ENCODE assay signal across 10 cellular contexts in the genomic region with DNA sequence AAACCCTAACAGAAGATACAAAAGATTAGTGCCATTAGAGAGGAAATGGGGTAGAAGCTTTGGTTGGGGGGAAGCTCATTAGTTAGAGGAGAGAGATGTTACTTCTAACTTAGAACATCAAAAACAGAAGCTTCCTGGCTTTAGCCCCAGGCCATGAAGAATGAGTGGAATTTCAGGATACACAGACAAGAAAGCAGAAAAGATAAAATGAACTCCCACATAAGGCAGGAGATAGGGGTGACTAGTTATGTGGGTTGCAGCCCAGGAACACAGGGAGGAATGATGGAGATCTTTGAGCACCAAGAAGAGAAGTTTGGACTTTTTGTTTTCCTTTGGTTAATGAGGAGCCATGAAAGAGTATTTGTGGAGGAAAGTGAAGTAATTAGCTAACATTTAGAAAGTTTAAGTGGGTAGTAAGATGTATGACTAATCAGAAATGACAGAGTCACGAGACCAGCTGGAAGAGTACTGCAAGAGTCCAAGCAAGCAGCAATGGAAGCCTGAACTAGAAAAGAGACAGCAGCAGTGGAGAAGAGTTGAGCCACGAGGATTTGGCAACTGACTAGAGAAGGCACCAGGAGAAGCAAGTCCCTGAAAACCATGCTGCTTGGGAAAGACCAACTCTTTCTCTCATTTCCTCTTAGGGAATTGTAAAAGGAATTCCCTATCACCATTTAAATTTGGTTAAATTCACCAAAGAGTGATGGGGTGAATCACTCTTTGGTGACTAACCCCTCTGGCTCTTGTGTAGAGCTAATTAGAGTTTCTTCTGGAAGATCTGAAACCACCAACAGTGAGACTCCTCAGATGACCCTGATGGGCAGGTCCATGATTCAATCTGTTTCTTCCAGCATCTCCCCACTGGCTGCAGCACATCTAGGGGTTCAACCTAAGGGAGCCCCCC.
DNase-seq lines count a peak whose midpoint lies in the region; ATAC-seq and TF ChIP-seq lines count a peak whose summit lies in the region.
"Had no signal": no experiment of that assay in that cellular context is flagged by ENCODE, and none has a peak within 500 bp of the region (broad histone marks: within the 10 kb centered on the region; RNA-seq: fewer than 3 reads in every experiment).

No MANE protein-coding gene starts in this region.

- TF ChIP-seq POLR2A in right lobe of liver (IDR thresholded peaks at IDR 0.05), result no peak

- WGBS in right lobe of liver (ENCODE audit: insufficient coverage, low coverage, low lambda C conversion rate, missing lambda C conversion rate), result 70% methylated on average over 2 of the region's 2 CpGs

- DNase-seq in ACHN (peak; percentile 89), astrocyte of the cerebellum (ENCODE audit: low read depth) (peak; percentile 76), kidney glomerular epithelial cell (lab: John Stamatoyannopoulos, UW) (peak; percentile 95), right lobe of liver (no peak)
- DNase-seq: COR-L47, Kasumi-1 had no signal

- H3K36me3 ChIP-seq in right lobe of liver, result no peaks in the 10 kb centered on the region

- H3K27me3 ChIP-seq in right lobe of liver, result no peaks in the 10 kb centered on the region

- ATAC-seq in HG03442 (IDR thresholded peaks at IDR 0.05; ENCODE audit: unreplicated experiment) (peak; percentile 34), HG03460 (IDR thresholded peaks at IDR 0.05; ENCODE audit: unreplicated experiment) (no peak), right lobe of liver (no peak), GM21825 (IDR thresholded peaks at IDR 0.05; ENCODE audit: unreplicated experiment) (no peak), HG03139 (IDR thresholded peaks at IDR 0.05; ENCODE audit: unreplicated experiment) (no peak)

- TF ChIP-seq CTCF in astrocyte of the cerebellum (IDR thresholded peaks at IDR 0.05; ENCODE audit: low read depth, low read length, missing control alignments) (no peak), right lobe of liver (IDR thresholded peaks at IDR 0.05) (no peak)

- no peak overlapping the region for H3K4me3 ChIP-seq in astrocyte of the cerebellum (ENCODE audit: low read depth, low read length)
- H3K4me3 ChIP-seq in right lobe of liver, result no peak overlapping the region

- in situ Hi-C loops in ACHN (cut with HindIII; ENCODE audit: low pct_ligation_motif_present, low pct_unique_long_range_greater_than_20kb, low sequenced_read_pairs) (no loop called here), astrocyte of the cerebellum (cut with HindIII; ENCODE audit: low sequenced_read_pairs) (no loop called here)

- H3K4me1 ChIP-seq in right lobe of liver, result peaks cover 0 to 11% (median 0%) of the 10 kb centered on the region in 4 donors

- intact Hi-C loops in right lobe of liver (cut with DNase I), result no loop called here

- no peak overlapping the region for H3K27ac ChIP-seq in right lobe of liver

- no peaks in the 10 kb centered on the region for H3K9me3 ChIP-seq in right lobe of liver

Comparison
In these comparisons a context has a peak if more than half of its experiments do, and no peak if none do; other contexts are left out.
1. DNase-seq: peak in ACHN (single experiment), astrocyte of the cerebellum (single experiment) and kidney glomerular epithelial cell (single experiment); none in right lobe of liver (0 of 3).